ENCODE assay signal across 1 cellular context in genomic region chr17:40014375-40014980, GRCh38.
A peak's percentile ranks its signal among the peaks of the same experiment; 100 is the strongest.
TF ChIP-seq lines count a peak whose summit lies in the region.

No MANE protein-coding gene starts in this region.

TF ChIP-seq in HepG2, 621 proteins besides CTCF, POLR2A, EP300 and RAD21 (continued from another document and continues in another):
- TF ChIP-seq ATF5 (CRISPR knock-in tag; IDR thresholded peaks at IDR 0.05; ENCODE audit: low read depth), result no peak
- TF ChIP-seq RELA (CRISPR knock-in tag; IDR thresholded peaks at IDR 0.05), result no peak
- no peak for TF ChIP-seq SKI (IDR thresholded peaks at IDR 0.05; ENCODE audit: partially characterized antibody)
- no peak for TF ChIP-seq ZXDC (CRISPR knock-in tag; IDR thresholded peaks at IDR 0.05)
- TF ChIP-seq CHCHD3 (CRISPR knock-in tag; IDR thresholded peaks at IDR 0.05), result no peak
- no peak for TF ChIP-seq ISL2 (CRISPR knock-in tag; IDR thresholded peaks at IDR 0.05)
- TF ChIP-seq CCDC6 (CRISPR knock-in tag; IDR thresholded peaks at IDR 0.05), result no peak
- no peak for TF ChIP-seq SNRNP70 (IDR thresholded peaks at IDR 0.05; ENCODE audit: low read depth, low read length)
- no peak for TF ChIP-seq GRHL1 (CRISPR knock-in tag; conservative IDR thresholded peaks at IDR 0.05)
- TF ChIP-seq MXD1 (CRISPR knock-in tag; IDR thresholded peaks at IDR 0.05), result peak; percentile 70; the same call in 1 of the 2 replicates
- no peak for TF ChIP-seq HNF1A (IDR thresholded peaks at IDR 0.05; ENCODE audit: low read depth)
- no peak for TF ChIP-seq HNF1A (CRISPR knock-in tag; IDR thresholded peaks at IDR 0.05; ENCODE audit: borderline replicate concordance)
- TF ChIP-seq ZNF609 (CRISPR knock-in tag; IDR thresholded peaks at IDR 0.05; ENCODE audit: borderline replicate concordance), result no peak
- TF ChIP-seq ZNF414 (CRISPR knock-in tag; IDR thresholded peaks at IDR 0.05), result no peak
- TF ChIP-seq PCBP1 (IDR thresholded peaks at IDR 0.05; ENCODE audit: borderline replicate concordance, low read depth, low read length), result no peak
- no peak for TF ChIP-seq ZNF775 (CRISPR knock-in tag; IDR thresholded peaks at IDR 0.05; ENCODE audit: borderline replicate concordance)
- TF ChIP-seq ZNF431 (CRISPR knock-in tag; IDR thresholded peaks at IDR 0.05; ENCODE audit: borderline replicate concordance, low read depth), result no peak
- peak; percentile 24; the same call in 1 of the 2 replicates for TF ChIP-seq ARID5B (CRISPR knock-in tag; IDR thresholded peaks at IDR 0.05)
- TF ChIP-seq ZNF569 (CRISPR knock-in tag; IDR thresholded peaks at IDR 0.05; ENCODE audit: borderline replicate concordance), result no peak
- no peak for TF ChIP-seq TBL1XR1 (IDR thresholded peaks at IDR 0.05; ENCODE audit: borderline replicate concordance, low read length, partially characterized antibody)
- TF ChIP-seq NR2F6 (IDR thresholded peaks at IDR 0.05), result 0 out of 2 replicates have a peak, but pooled peaks have one; percentile 4
- TF ChIP-seq NR2F6 (CRISPR knock-in tag; IDR thresholded peaks at IDR 0.05), result 0 out of 2 replicates have a peak, but pooled peaks have one; percentile 32
- no peak for TF ChIP-seq MTF1 (CRISPR knock-in tag; IDR thresholded peaks at IDR 0.05)
- TF ChIP-seq ZNF678 (CRISPR knock-in tag; IDR thresholded peaks at IDR 0.05), result no peak
- no peak for TF ChIP-seq ETV6 (CRISPR knock-in tag; conservative IDR thresholded peaks at IDR 0.05)
- TF ChIP-seq RNF2 (conservative IDR thresholded peaks at IDR 0.05; ENCODE audit: low read depth), result no peak
- no peak for TF ChIP-seq TP53 (CRISPR knock-in tag; conservative IDR thresholded peaks at IDR 0.05)
- no peak for TF ChIP-seq U2AF2 (IDR thresholded peaks at IDR 0.05; ENCODE audit: low read depth, low read length)
- no peak for TF ChIP-seq MZF1 (CRISPR knock-in tag; IDR thresholded peaks at IDR 0.05; ENCODE audit: borderline replicate concordance)
- TF ChIP-seq ZNF776 (CRISPR knock-in tag; IDR thresholded peaks at IDR 0.05), result no peak
- no peak for TF ChIP-seq SYNCRIP (IDR thresholded peaks at IDR 0.05; ENCODE audit: insufficient read depth, low read depth, low read length)
- no peak for TF ChIP-seq NONO (IDR thresholded peaks at IDR 0.05)
- TF ChIP-seq NONO (CRISPR knock-in tag; conservative IDR thresholded peaks at IDR 0.05), result no peak
- TF ChIP-seq PHF21A (CRISPR knock-in tag; IDR thresholded peaks at IDR 0.05), result no peak
- TF ChIP-seq SRY (CRISPR knock-in tag; IDR thresholded peaks at IDR 0.05), result no peak
- peak; percentile 80 for TF ChIP-seq ZBTB7A (CRISPR knock-in tag; IDR thresholded peaks at IDR 0.05)
- TF ChIP-seq ZUFSP (CRISPR knock-in tag; IDR thresholded peaks at IDR 0.05; ENCODE audit: borderline replicate concordance), result no peak
- no peak for TF ChIP-seq NCOA5 (CRISPR knock-in tag; IDR thresholded peaks at IDR 0.05)
- TF ChIP-seq KDM3A (CRISPR knock-in tag; IDR thresholded peaks at IDR 0.05; ENCODE audit: low read depth), result no peak
